ENCODE assay signal across 15 cellular contexts in the genomic region with DNA sequence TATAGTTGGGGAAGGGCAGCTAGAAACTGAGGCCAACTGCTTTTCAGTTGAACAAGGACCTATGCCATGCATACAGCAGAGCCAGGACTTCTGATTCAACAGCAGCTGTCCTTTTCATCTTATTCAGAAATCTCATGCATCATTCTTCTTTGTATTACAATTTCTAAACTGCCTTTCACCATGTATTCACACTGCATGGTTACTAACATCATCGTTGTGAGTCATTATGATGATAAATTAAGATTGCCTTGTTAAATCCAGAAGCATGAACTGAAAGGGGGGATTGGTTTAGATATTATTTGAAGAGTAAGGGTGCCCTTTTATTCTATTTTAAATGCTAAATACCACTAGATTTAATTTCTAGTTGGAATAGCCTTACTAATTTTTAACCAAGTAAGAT.
"Had no signal": no experiment of that assay in that cellular context is flagged by ENCODE, and none has a peak within 500 bp of the region (broad histone marks: within the 10 kb centered on the region; RNA-seq: fewer than 3 reads in every experiment).

No MANE protein-coding gene starts in this region.

- H3K4me3 Mint-ChIP-seq: activated CD4-positive, alpha-beta memory T cell treated with anti-CD3 and anti-CD28 coated beads for 36 hours; central memory CD8-positive, alpha-beta T cell; nephron progenitor cell; stimulated activated naive CD8-positive, alpha-beta T cell treated with anti-CD3 and anti-CD28 coated beads, Interleukin-15, Interleukin-2, amounts not matched to agents 100 ng/mL and 50 ng/mL, for 24 hours had no signal

- H3K36me3 ChIP-seq: upper lobe of right lung had no signal

- H3K27me3 ChIP-seq: body of pancreas, testis, upper lobe of right lung had no signal

- ATAC-seq: body of pancreas, upper lobe of right lung had no signal

- H3K4me1 ChIP-seq: body of pancreas, testis, upper lobe of right lung had no signal

- DNase-seq: activated CD4-positive, alpha-beta memory T cell treated with anti-CD3 and anti-CD28 coated beads for 36 hours; activated T-cell treated with anti-CD3 and anti-CD28 coated beads, Interleukin-2, amount 50 U/mL, for 48 hours; body of pancreas; cortex of kidney; effector CD8-positive, alpha-beta T cell; left cardiac atrium; nephron progenitor cell; stimulated activated CD4-positive, alpha-beta T cell treated with anti-CD3 and anti-CD28 coated beads, Interleukin-15, amount 100 ng/mL, for 24 hours; stimulated activated CD4-positive, alpha-beta T cell treated with anti-CD3 and anti-CD28 coated beads, Interleukin-4, amount 100 ng/mL, for 24 hours; T-helper 9 cell; testis; upper lobe of right lung had no signal

- H3K27me3 Mint-ChIP-seq: activated CD4-positive, alpha-beta memory T cell treated with anti-CD3 and anti-CD28 coated beads for 36 hours; central memory CD8-positive, alpha-beta T cell; stimulated activated naive CD8-positive, alpha-beta T cell treated with anti-CD3 and anti-CD28 coated beads, Interleukin-15, Interleukin-2, amounts not matched to agents 100 ng/mL and 50 ng/mL, for 24 hours had no signal

- H3K9me3 ChIP-seq: body of pancreas, testis, upper lobe of right lung had no signal

- H3K4me3 ChIP-seq: body of pancreas, testis, upper lobe of right lung had no signal

- H3K4me1 Mint-ChIP-seq: central memory CD8-positive, alpha-beta T cell had no signal

- H3K9me3 Mint-ChIP-seq: nephron progenitor cell had no signal

- H3K27ac Mint-ChIP-seq: activated CD4-positive, alpha-beta memory T cell treated with anti-CD3 and anti-CD28 coated beads for 36 hours; nephron progenitor cell; stimulated activated naive CD8-positive, alpha-beta T cell treated with anti-CD3 and anti-CD28 coated beads, Interleukin-15, Interleukin-2, amounts not matched to agents 100 ng/mL and 50 ng/mL, for 24 hours had no signal

- H3K27ac ChIP-seq: body of pancreas, testis, upper lobe of right lung, VCaP had no signal
